ENCODE assay signal across 1 cellular context in genomic region chr9:137435980-137436760, GRCh38.
TF ChIP-seq lines count a peak whose summit lies in the region.

No MANE protein-coding gene starts in this region.

TF ChIP-seq in K562, 482 proteins besides CTCF, POLR2A, EP300 and RAD21 (continues in another document):
- TF ChIP-seq BRF1 (IDR thresholded peaks at IDR 0.05; ENCODE audit: borderline replicate concordance, extremely low read depth, insufficient read length): no peak
- no peak for TF ChIP-seq MCM3 (IDR thresholded peaks at IDR 0.05)
- no peak for TF ChIP-seq FIP1L1 (IDR thresholded peaks at IDR 0.05; ENCODE audit: low read depth, low read length, poor library complexity, severe bottlenecking)
- TF ChIP-seq HES1 (IDR thresholded peaks at IDR 0.05; ENCODE audit: low read depth): no peak
- no peak for TF ChIP-seq ASH1L (IDR thresholded peaks at IDR 0.05; ENCODE audit: borderline replicate concordance, low read depth, partially characterized antibody)
- TF ChIP-seq OTX1 (CRISPR knock-in tag; IDR thresholded peaks at IDR 0.05): no peak
- 0 out of 2 replicates have a peak, but pooled peaks have one; percentile 27 for TF ChIP-seq CXXC5 (CRISPR knock-in tag; IDR thresholded peaks at IDR 0.05)
- no peak for TF ChIP-seq SPI1 (IDR thresholded peaks at IDR 0.05; ENCODE audit: borderline replicate concordance, low read depth, low read length)
- no peak for TF ChIP-seq NFYB (IDR thresholded peaks at IDR 0.05; ENCODE audit: extremely low read depth, insufficient read length)
- TF ChIP-seq EHMT2 (IDR thresholded peaks at IDR 0.05): no peak
- TF ChIP-seq ZNF740 (CRISPR knock-in tag; IDR thresholded peaks at IDR 0.05): 0 out of 2 replicates have a peak, but pooled peaks have one; percentile 30
- no peak for TF ChIP-seq ZNF740 (tag; IDR thresholded peaks at IDR 0.05)
- TF ChIP-seq HSF4 (CRISPR knock-in tag; IDR thresholded peaks at IDR 0.05; ENCODE audit: borderline replicate concordance): no peak
- peak in 1 of 2 experiments; percentile 12 for TF ChIP-seq E2F6 (IDR thresholded peaks at IDR 0.05; ENCODE audit: borderline replicate concordance in 1 of 2, extremely low read depth in 1 of 2, insufficient read depth in 1 of 2, insufficient read length in 1 of 2, low read depth in 1 of 2, low read length in 1 of 2, poor library complexity in 1 of 2, severe bottlenecking in 1 of 2)
- TF ChIP-seq TRIM28 (IDR thresholded peaks at IDR 0.05): no peak
- TF ChIP-seq MAFK (IDR thresholded peaks at IDR 0.05; ENCODE audit: low read length): no peak
- no peak for TF ChIP-seq YBX1 (IDR thresholded peaks at IDR 0.05)
- TF ChIP-seq STAT5B (CRISPR knock-in tag; IDR thresholded peaks at IDR 0.05): no peak
- TF ChIP-seq MAX (CRISPR knock-in tag; IDR thresholded peaks at IDR 0.05): peak; percentile 35; the same call in 1 of the 2 replicates
- TF ChIP-seq TEAD4 (IDR thresholded peaks at IDR 0.05; ENCODE audit: low read length): 0 out of 2 replicates have a peak, but pooled peaks have one; percentile 15
- no peak for TF ChIP-seq TEAD4 (CRISPR knock-in tag; IDR thresholded peaks at IDR 0.05; ENCODE audit: borderline replicate concordance)
- TF ChIP-seq RBFOX2 (IDR thresholded peaks at IDR 0.05; ENCODE audit: low read depth, low read length): peak; percentile 71
- no peak for TF ChIP-seq DEAF1 (CRISPR knock-in tag; IDR thresholded peaks at IDR 0.05)
- TF ChIP-seq ZNF174 (CRISPR knock-in tag; IDR thresholded peaks at IDR 0.05): no peak
- TF ChIP-seq ATF1 (CRISPR knock-in tag; IDR thresholded peaks at IDR 0.05): no peak
- peak; percentile 50 for TF ChIP-seq ATF1 (tag; IDR thresholded peaks at IDR 0.05)
- no peak for TF ChIP-seq ZNF830 (CRISPR knock-in tag; IDR thresholded peaks at IDR 0.05)
- no peak for TF ChIP-seq NFRKB (IDR thresholded peaks at IDR 0.05; ENCODE audit: low read depth)
- TF ChIP-seq POLR3A (IDR thresholded peaks at IDR 0.05; ENCODE audit: borderline replicate concordance, extremely low read depth, insufficient read depth, insufficient read length): no peak
- no peak for TF ChIP-seq FUS (optimal IDR thresholded peaks at IDR 0.05; ENCODE audit: low read depth, low read length)
- no peak for TF ChIP-seq ZBTB49 (CRISPR knock-in tag; IDR thresholded peaks at IDR 0.05; ENCODE audit: borderline replicate concordance)
- TF ChIP-seq ZBTB40 (IDR thresholded peaks at IDR 0.05): no peak
- TF ChIP-seq ZBTB40 (CRISPR knock-in tag; IDR thresholded peaks at IDR 0.05): no peak
- TF ChIP-seq COPS2 (conservative IDR thresholded peaks at IDR 0.05): no peak
- no peak for TF ChIP-seq ERF (CRISPR knock-in tag; IDR thresholded peaks at IDR 0.05)
- no peak for TF ChIP-seq STAG1 (CRISPR knock-in tag; IDR thresholded peaks at IDR 0.05; ENCODE audit: borderline replicate concordance)
- TF ChIP-seq USF2 (CRISPR knock-in tag; IDR thresholded peaks at IDR 0.05): no peak
- no peak for TF ChIP-seq RUNX1 (IDR thresholded peaks at IDR 0.05; ENCODE audit: low read depth)
- no peak for TF ChIP-seq NCOA6 (IDR thresholded peaks at IDR 0.05)
- no peak for TF ChIP-seq CLOCK (CRISPR knock-in tag; IDR thresholded peaks at IDR 0.05; ENCODE audit: borderline replicate concordance)
- TF ChIP-seq HEY1 (CRISPR knock-in tag; IDR thresholded peaks at IDR 0.05; ENCODE audit: borderline replicate concordance): no peak
- TF ChIP-seq POLR2AphosphoS2 (IDR thresholded peaks at IDR 0.05; ENCODE audit: low read length): no peak
